ENCODE assay signal across 8 cellular contexts in genomic region chr14:93132472-93133065, GRCh38. TPM values are rescaled to one million over a fixed set of nuclear protein-coding genes. Genes with fewer than 3 reads are reported as not detected.
A peak's percentile ranks its signal among the peaks of the same experiment; 100 is the strongest.
DNase-seq lines count a peak whose midpoint lies in the region; ATAC-seq and TF ChIP-seq lines count a peak whose summit lies in the region.

No MANE protein-coding gene starts in this region.

- no peak overlapping the region for H3K27ac Mint-ChIP-seq in activated naive CD4-positive, alpha-beta T cell treated with anti-CD3 and anti-CD28 coated beads, Interleukin-2, amount 50 U/mL, for 72 hours

- H3K9ac ChIP-seq in MM.1S (ENCODE audit: low read length), result no peak overlapping the region

- no peaks in the 10 kb centered on the region for H3K36me3 Mint-ChIP-seq in activated naive CD4-positive, alpha-beta T cell treated with anti-CD3 and anti-CD28 coated beads, Interleukin-2, amount 50 U/mL, for 72 hours

- DNase-seq in activated gamma-delta T cell treated with Interleukin-2 at 50 U/mL for 16 hours, result peak; percentile 25
- DNase-seq in activated gamma-delta T cell (lab: John Stamatoyannopoulos, UW), result no peak
- peak; percentile 8 for DNase-seq in MM.1S
- no peak for DNase-seq in activated naive CD4-positive, alpha-beta T cell treated with anti-CD3 and anti-CD28 coated beads, Interleukin-2, amount 50 U/mL, for 72 hours (ENCODE audit: low spot score in 2 of 2)
- DNase-seq in iPS-NIHi7 (ENCODE audit: extremely low spot score), result peak; percentile 57
- peak in 1 of 2 donors; percentile 39 for DNase-seq in upper lobe of left lung
- no peak for DNase-seq in activated CD4-positive, CD25-positive, alpha-beta regulatory T cell (lab: John Stamatoyannopoulos, UW)

- peak; percentile 41 to 59 for ATAC-seq in activated naive CD4-positive, alpha-beta T cell treated with anti-CD3 and anti-CD28 coated beads, Interleukin-2, amount 50 U/mL, for 72 hours
- ATAC-seq in upper lobe of left lung (ENCODE audit: low FRiP score in 2 of 2) (peak; percentile 60 to 75), HG03135 (IDR thresholded peaks at IDR 0.05; ENCODE audit: unreplicated experiment) (no peak)

- H3K9me3 ChIP-seq in MM.1S (replicated peaks; ENCODE audit: insufficient read depth, low read length) (no peaks in the 10 kb centered on the region), upper lobe of left lung (no peaks in the 10 kb centered on the region)

- H2AFZ ChIP-seq in MM.1S (ENCODE audit: low read length), result no peak overlapping the region

- H3K27me3 ChIP-seq in MM.1S (replicated peaks; ENCODE audit: insufficient read depth, low read length), result no peaks in the 10 kb centered on the region
- no peaks in the 10 kb centered on the region for H3K27me3 ChIP-seq in upper lobe of left lung

- no peak overlapping the region for H3K4me3 ChIP-seq in MM.1S (ENCODE audit: low read length)
- no peak overlapping the region for H3K4me3 ChIP-seq in upper lobe of left lung

- no peaks in the 10 kb centered on the region for H3F3A ChIP-seq in MM.1S (ENCODE audit: insufficient read depth, low read length)

- no peaks in the 10 kb centered on the region for H3K9me3 Mint-ChIP-seq in activated naive CD4-positive, alpha-beta T cell treated with anti-CD3 and anti-CD28 coated beads, Interleukin-2, amount 50 U/mL, for 72 hours

- no peaks in the 10 kb centered on the region for H3K9me2 ChIP-seq in MM.1S (replicated peaks; ENCODE audit: insufficient read depth, low read length)

- no peaks in the 10 kb centered on the region for H3K79me2 ChIP-seq in MM.1S (ENCODE audit: low read length)

- no peak overlapping the region for H3K4me2 ChIP-seq in MM.1S (ENCODE audit: low read depth, low read length)

- H3K36me3 ChIP-seq in MM.1S (replicated peaks; ENCODE audit: insufficient read depth, low read length) (no peaks in the 10 kb centered on the region), upper lobe of left lung (no peaks in the 10 kb centered on the region)

- H4K20me1 ChIP-seq in MM.1S (ENCODE audit: insufficient read depth, low read length), result no peaks in the 10 kb centered on the region

- peak; percentile 37 for TF ChIP-seq CTCF in MM.1S (IDR thresholded peaks at IDR 0.05; ENCODE audit: low read length)
- TF ChIP-seq CTCF in upper lobe of left lung (IDR thresholded peaks at IDR 0.05), result peak in 2 of 6 experiments; percentile 35 to 39

- H3K27ac ChIP-seq in MM.1S (ENCODE audit: low read length) (no peak overlapping the region), upper lobe of left lung (peak overlapping the region in 2 of 4 donors; percentile 15 to 56)

- H3K4me1 ChIP-seq in MM.1S (ENCODE audit: low read length) (no peaks in the 10 kb centered on the region), upper lobe of left lung (peaks cover 7 to 26% (median 12%) of the 10 kb centered on the region in 4 donors)

- no peak for TF ChIP-seq EP300 in upper lobe of left lung (IDR thresholded peaks at IDR 0.05)

- 61 to 70% methylated on average over 8 of the region's 8 CpGs for WGBS in upper lobe of left lung, 2 donors

- TF ChIP-seq POLR2A in upper lobe of left lung (IDR thresholded peaks at IDR 0.05), result no peak

RNA-seq across cellular contexts. Expression of gene ITPK1, which starts 16.8 kb away (rescaled TPM):
- total RNA-seq in activated naive CD4-positive, alpha-beta T cell treated with anti-CD3 and anti-CD28 coated beads, Interleukin-2, amount 50 U/mL, for 72 hours, result 10 to 100 TPM; 15.2 to 33.2 TPM
- 100 to 1,000 TPM in 3 of 6 donors, 10 to 100 TPM in 3; 41.9 to 128 (median 86.1) TPM for total RNA-seq in upper lobe of left lung

RNA-seq across cellular contexts. Expression of gene MOAP1, which starts 52.1 kb away (rescaled TPM):
- 10 to 100 TPM; 14.9 to 19.8 TPM for total RNA-seq in activated naive CD4-positive, alpha-beta T cell treated with anti-CD3 and anti-CD28 coated beads, Interleukin-2, amount 50 U/mL, for 72 hours
- 10 to 100 TPM; 14.7 to 43.8 (median 36.4) TPM for total RNA-seq in upper lobe of left lung

RNA-seq across cellular contexts. Expression of gene LYSET, which starts 52.5 kb away (rescaled TPM):
- 10 to 100 TPM; 10.1 to 10.5 TPM for total RNA-seq in activated naive CD4-positive, alpha-beta T cell treated with anti-CD3 and anti-CD28 coated beads, Interleukin-2, amount 50 U/mL, for 72 hours
- total RNA-seq in upper lobe of left lung, result 10 to 100 TPM in 4 of 6 donors, 1 to 10 TPM in 2; 2.6 to 32.1 (median 18.0) TPM

Comparison
In these comparisons a context has a peak if more than half of its experiments do, and no peak if none do; other contexts are left out.
1. DNase-seq: peak in activated gamma-delta T cell treated with Interleukin-2 at 50 U/mL for 16 hours (single experiment), MM.1S (single experiment) and iPS-NIHi7 (single experiment); none in activated gamma-delta T cell (single experiment), activated naive CD4-positive, alpha-beta T cell treated with anti-CD3 and anti-CD28 coated beads, Interleukin-2, amount 50 U/mL, for 72 hours (0 of 2) and activated CD4-positive, CD25-positive, alpha-beta regulatory T cell (0 of 4).